In the genomic region with DNA sequence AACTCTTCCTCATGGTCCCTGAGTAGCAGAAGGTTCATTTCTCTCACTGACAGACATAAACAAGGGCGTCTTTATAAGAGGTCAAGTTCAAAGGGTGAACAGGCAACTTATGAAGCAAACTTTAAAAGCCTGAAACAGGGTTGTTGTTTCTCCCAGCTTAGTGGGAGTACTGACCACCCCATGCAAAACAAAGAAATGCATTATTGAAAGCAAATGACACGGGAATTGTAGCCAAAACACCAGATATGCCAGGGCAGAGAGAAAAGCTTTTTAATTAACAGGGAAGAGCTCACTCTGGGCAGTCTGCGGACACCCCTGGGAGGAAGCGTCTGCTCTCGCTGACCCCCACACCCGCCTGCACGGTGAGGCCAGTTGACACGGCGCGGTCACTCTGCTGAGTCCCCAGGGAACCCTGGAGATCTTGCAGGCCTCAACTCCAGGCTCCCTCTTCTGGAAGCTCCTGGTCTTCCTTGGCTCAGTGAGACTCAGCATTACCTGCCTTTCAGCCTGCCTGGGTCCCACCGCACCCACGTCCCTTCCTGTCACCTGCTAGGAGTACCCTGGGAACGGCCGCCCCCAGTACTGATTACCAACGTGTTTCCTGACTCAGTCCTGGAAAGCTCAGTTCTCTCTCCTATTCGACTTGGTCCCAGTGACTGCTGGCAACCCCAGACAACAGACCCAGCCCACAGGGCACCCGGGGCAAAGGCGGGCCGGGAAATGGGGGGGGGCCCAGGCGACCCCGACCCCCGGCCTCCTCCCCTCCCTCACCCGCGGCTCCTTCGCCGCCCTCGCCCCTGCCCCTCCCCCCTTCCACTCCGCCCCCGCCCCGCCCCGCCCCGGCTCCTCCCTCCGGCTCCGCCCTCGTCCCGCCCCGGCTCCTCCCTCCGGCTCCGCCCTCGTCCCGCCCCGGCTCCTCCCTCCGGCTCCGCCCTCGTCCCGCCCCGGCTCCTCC, we compare ENCODE assay signal across 8 cellular contexts. TPM values are rescaled to one million over a fixed set of nuclear protein-coding genes. Genes with fewer than 3 reads are reported as not detected.
DNase-seq lines count a peak whose midpoint lies in the region; ATAC-seq and TF ChIP-seq lines count a peak whose summit lies in the region.

No MANE protein-coding gene starts in this region.

- H3K27me3 ChIP-seq in HUES64 (ENCODE audit: insufficient read depth, low read length) (no peaks in the 10 kb centered on the region), iPS-20b (ENCODE audit: insufficient read depth, low read length) (no peaks in the 10 kb centered on the region), gastrocnemius medialis (no peaks in the 10 kb centered on the region)

- peak; percentile 61 to 66 for ATAC-seq in gastrocnemius medialis
- no peak for ATAC-seq in HG02571 (IDR thresholded peaks at IDR 0.05; ENCODE audit: unreplicated experiment)

- peak overlapping the region; percentile 31 for H3K4me3 Mint-ChIP-seq in Calu3 (ENCODE audit: low read depth, unreplicated experiment)

- TF ChIP-seq POLR2A in gastrocnemius medialis (IDR thresholded peaks at IDR 0.05): peak in 1 of 2 donors; percentile 8

- peak overlapping the region; percentile 47; the same call in 1 of the 2 replicates for H3K27ac ChIP-seq in HUES64 (ENCODE audit: low read depth, low read length)
- H3K27ac ChIP-seq in iPS-20b (ENCODE audit: low read length): no peak overlapping the region
- H3K27ac ChIP-seq in gastrocnemius medialis: peak overlapping the region; percentile 83 to 89 (median 86)

- intact Hi-C loops in Calu3 (cut with micrococcal nuclease; ENCODE audit: unreplicated experiment): no loop called here
- intact Hi-C loops in gastrocnemius medialis (cut with DNase I; ENCODE audit: low total_unique reads): loop anchor here (2.0 to 10.0 kb wide), 7 partner anchors 37 to 1987 kb away; partner anchors contain the start of genes C21orf58, PCNT, PFKL and PTTG1IP

- H3K9me3 Mint-ChIP-seq in Calu3 (ENCODE audit: low read depth, unreplicated experiment): no peaks in the 10 kb centered on the region

- H3K4me1 Mint-ChIP-seq in Calu3 (ENCODE audit: low read depth, unreplicated experiment): no peaks in the 10 kb centered on the region

- DNase-seq in Calu3 (peak; percentile 64), RPMI8226 (peak; percentile 39), gastrocnemius medialis (peak; percentile 28 to 70), SHP77 treated with DMSO at 0.1 percent for 48 hours (lab: John Stamatoyannopoulos, UW) (no peak)
- peak; percentile 45 for DNase-seq in central memory CD4-positive, alpha-beta T cell

- no peaks in the 10 kb centered on the region for H3K27me3 Mint-ChIP-seq in Calu3 (ENCODE audit: unreplicated experiment)

- H3K4me3 ChIP-seq in HUES64 (ENCODE audit: low read length) (peak overlapping the region; percentile 63), iPS-20b (ENCODE audit: low read length) (peak overlapping the region; percentile 70), gastrocnemius medialis (peak overlapping the region; percentile 48 to 69 (median 62))

- H3K4me1 ChIP-seq in HUES64 (ENCODE audit: insufficient read depth, low read length) (peaks cover 14% of the 10 kb centered on the region), iPS-20b (ENCODE audit: insufficient read depth, low read length) (no peaks in the 10 kb centered on the region), gastrocnemius medialis (peaks cover 9 to 16% of the 10 kb centered on the region in 2 donors)

- WGBS in HUES64: 20% methylated on average over 24 of the region's 47 CpGs

- BruUV-seq in Calu3 (replicated peaks; lab: Mats Ljungman, UMichigan): no TSS peak

- CTCF ChIA-PET in Calu3 (lab: Charles Lee): interaction anchor here (0.9 to 1.2 kb wide), 3 partner anchors 41 to 172 kb away, joined by 3 to 6 read pairs (median 3); no protein-coding TSS in a partner anchor

- TF ChIP-seq CTCF in Calu3 (IDR thresholded peaks at IDR 0.05; ENCODE audit: unreplicated experiment): no peak
- TF ChIP-seq CTCF in gastrocnemius medialis (IDR thresholded peaks at IDR 0.05 in 4 of 5, conservative IDR thresholded peaks at IDR 0.05 in 1 of 5): peak in 4 of 5 experiments; percentile 52 to 55 (median 52)

- peaks cover 15% of the 10 kb centered on the region for H3K36me3 Mint-ChIP-seq in Calu3 (ENCODE audit: insufficient read depth, unreplicated experiment)

- H3K9ac ChIP-seq in HUES64 (ENCODE audit: low read depth, low read length) (peak overlapping the region; percentile 41; the same call in 1 of the 2 replicates), iPS-20b (ENCODE audit: low read depth, low read length) (0 out of 2 replicates have a peak overlapping the region, but pooled peaks have one; percentile 32)

- no peak overlapping the region for H3K27ac Mint-ChIP-seq in Calu3 (ENCODE audit: unreplicated experiment)

- H3K9me3 ChIP-seq in HUES64 (ENCODE audit: insufficient read depth, low read depth, low read length) (no peaks in the 10 kb centered on the region), iPS-20b (ENCODE audit: insufficient read depth, low read depth, low read length) (no peaks in the 10 kb centered on the region), gastrocnemius medialis (no peaks in the 10 kb centered on the region)

- H3K36me3 ChIP-seq in HUES64 (ENCODE audit: insufficient read depth, low read length) (peaks cover 10% of the 10 kb centered on the region; the same call in 1 of the 2 replicates), iPS-20b (ENCODE audit: insufficient read depth, low read depth, low read length) (peaks cover 7% of the 10 kb centered on the region), gastrocnemius medialis (peaks cover 0 to 4% of the 10 kb centered on the region in 2 donors)

- in situ Hi-C loops in gastrocnemius medialis (cut with MboI; ENCODE audit: low sequenced_read_pairs in 4 of 4): loop anchor here in 1 of 4 donors (25.0 kb wide), 1 partner anchor 449 kb away; no protein-coding TSS in a partner anchor

RNA-seq across cellular contexts. Expression of gene CFAP410, which starts 1.0 kb away (rescaled TPM):
- total RNA-seq in Calu3 (2022) (7.5 and 8.6 TPM in 2 replicates), gastrocnemius medialis (10 to 100 TPM; 10.6 to 23.0 (median 20.0) TPM)
- 9.6 TPM for polyA plus RNA-seq in HUES64 (2013, experiment 1 of 2)
- polyA plus RNA-seq in HUES64 (2013, experiment 2 of 2): 11.4 TPM

RNA-seq across cellular contexts. Expression of gene TRPM2, which starts 15.2 kb away (rescaled TPM):
- total RNA-seq in Calu3 (2022) (not detected in 2 replicates), gastrocnemius medialis (under 1 TPM; 0.15 to 0.52 (median 0.44) TPM)
- 0.15 TPM for polyA plus RNA-seq in HUES64 (2013, experiment 1 of 2)
- 0.25 TPM for polyA plus RNA-seq in HUES64 (2013, experiment 2 of 2)

RNA-seq across cellular contexts. Expression of gene PFKL, which starts 38.4 kb away (rescaled TPM):
- 78.9 and 92.8 TPM in 2 replicates for total RNA-seq in Calu3 (2022)
- 50.3 TPM for polyA plus RNA-seq in HUES64 (2013, experiment 1 of 2)
- polyA plus RNA-seq in HUES64 (2013, experiment 2 of 2): 61.5 TPM
- 10 to 100 TPM; 11.9 to 20.6 (median 16.8) TPM for total RNA-seq in gastrocnemius medialis

RNA-seq across cellular contexts. Expression of gene AIRE, which starts 52.5 kb away (rescaled TPM):
- total RNA-seq in Calu3 (2022) (not detected in 2 replicates), gastrocnemius medialis (not detected)
- 0.15 TPM for polyA plus RNA-seq in HUES64 (2013, experiment 1 of 2)
- not detected for polyA plus RNA-seq in HUES64 (2013, experiment 2 of 2)
